8 cellular contexts compared by ENCODE assay signal in the genomic region with DNA sequence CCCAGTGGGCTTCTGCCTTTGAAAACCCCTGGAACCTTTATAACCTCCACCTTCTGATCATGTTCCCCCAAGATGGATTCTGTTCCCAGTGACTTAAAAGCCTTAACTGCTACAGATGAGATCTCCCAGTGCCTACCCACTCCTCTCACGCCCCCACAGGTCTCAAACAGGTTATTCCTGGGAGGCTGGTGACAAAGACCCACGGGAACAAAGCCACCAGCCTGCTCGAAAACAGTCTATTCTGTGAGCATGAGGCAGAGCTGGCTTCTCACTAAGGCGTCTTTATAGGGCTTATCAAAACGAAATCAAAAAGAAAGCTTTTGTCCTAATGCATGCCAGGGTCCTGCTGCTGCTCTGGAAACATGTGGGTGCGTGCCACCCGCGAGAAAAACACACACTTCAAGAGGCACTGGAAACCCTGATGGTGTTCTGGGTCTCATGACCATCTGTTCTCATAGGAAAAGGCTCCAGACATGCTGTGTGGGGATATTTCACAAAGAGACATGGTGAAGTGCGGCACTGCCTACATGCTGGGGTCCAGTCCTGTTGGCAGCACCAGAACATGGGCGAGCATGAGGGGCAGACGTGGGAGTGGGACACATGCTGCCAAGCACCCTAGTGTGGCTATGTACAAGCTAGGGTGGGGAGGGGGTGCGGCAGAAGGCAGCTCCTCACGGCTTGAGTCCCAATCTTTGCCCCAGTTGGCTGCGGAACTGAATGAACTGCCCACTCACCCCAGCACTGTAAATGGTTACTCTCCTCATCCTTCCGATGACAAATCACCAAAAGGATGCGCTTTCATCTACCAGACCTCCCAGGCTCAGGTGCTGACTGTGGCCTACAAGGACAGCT. TPM values are rescaled to one million over a fixed set of nuclear protein-coding genes. Genes with fewer than 3 reads are reported as not detected.
DNase-seq lines count a peak whose midpoint lies in the region; ATAC-seq, FAIRE-seq and TF ChIP-seq lines count a peak whose summit lies in the region.

No MANE protein-coding gene starts in this region.

- H3K27ac ChIP-seq in caudate nucleus (ENCODE audit: low read depth, low read length), result peak overlapping the region; percentile 86
- H3K27ac ChIP-seq in naive thymus-derived CD4-positive, alpha-beta T cell (ENCODE audit: low read depth, low read length), result peak overlapping the region; percentile 82

- CTCF ChIA-PET in naive thymus-derived CD4-positive, alpha-beta T cell (lab: Charles Lee), result no interaction called here

- TF ChIP-seq CTCF in BE2C (IDR thresholded peaks at IDR 0.05; ENCODE audit: low read depth, low read length) (no peak), NB4 (IDR thresholded peaks at IDR 0.05; ENCODE audit: low read depth, low read length) (no peak)

- peak overlapping the region; percentile 79 to 96 (median 92) for H3K4me3 Mint-ChIP-seq in naive thymus-derived CD4-positive, alpha-beta T cell

- TF ChIP-seq POLR2A in NB4 (IDR thresholded peaks at IDR 0.05; ENCODE audit: extremely low read depth, insufficient read length), result no peak
- no peak for TF ChIP-seq POLR2A in H54 (IDR thresholded peaks at IDR 0.05; ENCODE audit: low read depth, low read length)

- H3K9me3 ChIP-seq in BE2C, result no peaks in the 10 kb centered on the region
- H3K9me3 ChIP-seq in naive thymus-derived CD4-positive, alpha-beta T cell (ENCODE audit: control insufficient read depth in 2 of 3, low read length in 3 of 3), result no peaks in the 10 kb centered on the region

- no peak for ATAC-seq in naive thymus-derived CD4-positive, alpha-beta T cell

- peaks cover 63 to 88% (median 86%) of the 10 kb centered on the region in 7 donors for H3K4me1 Mint-ChIP-seq in naive thymus-derived CD4-positive, alpha-beta T cell

- H3K27me3 ChIP-seq in BE2C, result no peaks in the 10 kb centered on the region
- no peaks in the 10 kb centered on the region for H3K27me3 ChIP-seq in naive thymus-derived CD4-positive, alpha-beta T cell (ENCODE audit: control insufficient read depth in 2 of 2, insufficient read depth in 2 of 2, low read length in 2 of 2)

- DNase-seq in BE2C, result no peak
- DNase-seq in NB4 (ENCODE audit: low read depth), result no peak
- DNase-seq in caudate nucleus (lab: John Stamatoyannopoulos, UW), result peak in 41 of 61 donors; percentile 7 to 90 (median 44)
- no peak for DNase-seq in naive thymus-derived CD4-positive, alpha-beta T cell
- no peak for DNase-seq in cerebellum (ENCODE audit: low spot score)
- DNase-seq in H54 (ENCODE audit: insufficient read length, low spot score), result no peak
- no peak for DNase-seq in epidermal melanocyte (ENCODE audit: insufficient read length, low spot score)
- DNase-seq in germinal center (ENCODE audit: low spot score), result no peak

- H3K9me3 Mint-ChIP-seq in naive thymus-derived CD4-positive, alpha-beta T cell, result no peaks in the 10 kb centered on the region

- H3K27ac Mint-ChIP-seq in naive thymus-derived CD4-positive, alpha-beta T cell, result peak overlapping the region; percentile 86 to 96 (median 93)

- FAIRE-seq in H54 (lab: Jason Lieb, UNC), result no peak

- no peaks in the 10 kb centered on the region for H3K4me1 ChIP-seq in BE2C
- peaks cover 39 to 63% of the 10 kb centered on the region in 2 donors for H3K4me1 ChIP-seq in naive thymus-derived CD4-positive, alpha-beta T cell (ENCODE audit: control insufficient read depth in 2 of 2, insufficient read depth in 2 of 2, low read length in 2 of 2)

- peak overlapping the region; percentile 86 for H3K4me3 ChIP-seq in BE2C (ENCODE audit: low read depth, low read length)
- peak overlapping the region; percentile 84 for H3K4me3 ChIP-seq in NB4 (ENCODE audit: low read depth, low read length)
- H3K4me3 ChIP-seq in naive thymus-derived CD4-positive, alpha-beta T cell (ENCODE audit: low read length), result peak overlapping the region; percentile 74

- POLR2A ChIA-PET in naive thymus-derived CD4-positive, alpha-beta T cell (lab: Charles Lee), result interaction anchor here (0.7 to 2.1 kb wide), 12 partner anchors 9 to 1365 kb away, joined by 3 to 7 read pairs (median 4); a partner anchor contains a TSS

- intact Hi-C loops in naive thymus-derived CD4-positive, alpha-beta T cell (cut with micrococcal nuclease), result loop anchor here (2.0 to 5.0 kb wide), 3 partner anchors 18 to 1262 kb away; a partner anchor contains a TSS

- peaks cover 0 to 16% (median 0%) of the 10 kb centered on the region in 5 donors for H3K27me3 Mint-ChIP-seq in naive thymus-derived CD4-positive, alpha-beta T cell

- H3K36me3 Mint-ChIP-seq in naive thymus-derived CD4-positive, alpha-beta T cell, result peaks cover 0 to 17% (median 4%) of the 10 kb centered on the region in 5 donors

- H3K36me3 ChIP-seq in BE2C, result no peaks in the 10 kb centered on the region
- peaks cover 0 to 5% (median 4%) of the 10 kb centered on the region in 3 experiments for H3K36me3 ChIP-seq in naive thymus-derived CD4-positive, alpha-beta T cell (ENCODE audit: control insufficient read depth in 2 of 3, insufficient read depth in 3 of 3, low read length in 3 of 3)

RNA-seq across cellular contexts. Expression of a gene that starts 2.1 kb away (rescaled TPM):
- 186 TPM for polyA plus RNA-seq in BE2C (2012; ENCODE audit: insufficient read depth, insufficient read length, low read depth)
- 100 to 1,000 TPM in 2 of 5 experiments, 10 to 100 TPM in 3; 74.5 to 253 (median 93.1) TPM for total RNA-seq in naive thymus-derived CD4-positive, alpha-beta T cell
- polyA plus RNA-seq in naive thymus-derived CD4-positive, alpha-beta T cell, result 10 to 100 TPM; 46.5 to 46.7 TPM
- 73.8 TPM for total RNA-seq in cerebellum

Comparison
In these comparisons a context has a peak if more than half of its experiments do, and no peak if none do; other contexts are left out.
1. DNase-seq: peak in caudate nucleus (41 of 61); none in BE2C (single experiment), NB4 (single experiment), naive thymus-derived CD4-positive, alpha-beta T cell (0 of 9), cerebellum (single experiment), H54 (single experiment), epidermal melanocyte (single experiment) and germinal center (single experiment).
2. Peak in every context shown above with its lines, with median percentiles within 50 percentile points of each other: H3K4me3 ChIP-seq.